Comparison of ENCODE assay signal across 16 cellular contexts in the genomic region with DNA sequence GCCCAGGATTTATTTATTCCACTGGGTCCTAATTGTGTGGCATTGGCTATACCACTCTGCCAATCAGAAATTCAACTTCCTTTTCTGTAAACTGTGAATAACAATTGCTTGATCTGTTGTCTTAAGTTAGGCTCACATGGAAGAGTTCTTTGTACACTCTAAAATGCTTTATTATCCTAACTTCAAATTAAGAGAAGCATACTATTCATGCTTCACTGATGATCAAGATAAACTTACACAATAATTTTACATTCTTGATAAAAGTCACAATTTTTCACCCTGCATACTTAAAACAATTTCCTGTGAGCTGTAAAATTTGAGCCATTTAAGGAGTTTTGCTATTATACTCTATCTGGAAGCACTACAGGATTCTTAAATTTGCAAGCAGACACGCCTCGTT.
A peak's percentile ranks its signal among the peaks of the same experiment; 100 is the strongest.
DNase-seq lines count a peak whose midpoint lies in the region; ATAC-seq and TF ChIP-seq lines count a peak whose summit lies in the region.
"Had no signal": no experiment of that assay in that cellular context is flagged by ENCODE, and none has a peak within 500 bp of the region (broad histone marks: within the 10 kb centered on the region; RNA-seq: fewer than 3 reads in every experiment).

No MANE protein-coding gene starts in this region.

- no peak overlapping the region for H3K9ac ChIP-seq in GM23248

- 53 to 71% methylated on average over 2 of the region's 2 CpGs for WGBS in GM23248 (ENCODE audit: low coverage in 1 of 2, low lambda C conversion rate in 2 of 2, missing lambda C conversion rate in 2 of 2), 2 experiments
- 90% methylated on average over 2 of the region's 2 CpGs for WGBS in hepatocyte (ENCODE audit: low lambda C conversion rate, missing lambda C conversion rate)

- H3K9me3 Mint-ChIP-seq in T-cell, result peaks cover 0 to 5% (median 4%) of the 10 kb centered on the region in 3 donors

- H3K36me3 ChIP-seq in GM23248 (ENCODE audit: low read depth) (no peaks in the 10 kb centered on the region), hepatocyte (replicated peaks; ENCODE audit: insufficient read depth, low read depth) (no peaks in the 10 kb centered on the region)

- peaks cover 13% of the 10 kb centered on the region; the same call in 1 of the 2 replicates for H3K4me1 ChIP-seq in GM23248 (ENCODE audit: insufficient read depth)
- H3K4me1 ChIP-seq in hepatocyte (ENCODE audit: insufficient read depth), result peaks cover 36% of the 10 kb centered on the region

- peaks cover 0 to 3% of the 10 kb centered on the region in 2 donors for H3K27me3 Mint-ChIP-seq in T-cell
- H3K27me3 Mint-ChIP-seq: B cell had no signal

- ATAC-seq in GM19467 (IDR thresholded peaks at IDR 0.05; ENCODE audit: unreplicated experiment), result no peak
- no peak for ATAC-seq in T-cell (replicated peaks in 1 of 4)
- ATAC-seq: CD8-positive, alpha-beta T cell; K562 had no signal

- peak overlapping the region; percentile 7 for H3K4me2 ChIP-seq in GM23248 (ENCODE audit: unreplicated experiment)
- H3K4me2 ChIP-seq in hepatocyte, result no peak overlapping the region

- CTCF ChIA-PET in T-cell (lab: Charles Lee), result no interaction called here

- in situ Hi-C loops in GM23248 (cut with MboI), result no loop called here

- no peak overlapping the region for H3K4me3 Mint-ChIP-seq in T-cell
- H3K4me3 Mint-ChIP-seq: B cell; CD14-positive monocyte; CD8-positive, alpha-beta T cell had no signal

- H3K27ac ChIP-seq in GM23248, result no peak overlapping the region
- H3K27ac ChIP-seq in hepatocyte, result peak overlapping the region; percentile 76
- H3K27ac ChIP-seq: HL-60 had no signal

- H3K27ac Mint-ChIP-seq in T-cell, result no peak overlapping the region
- H3K27ac Mint-ChIP-seq: B cell; CD14-positive monocyte; CD8-positive, alpha-beta T cell had no signal

- H3K4me1 Mint-ChIP-seq in T-cell, result no peaks in the 10 kb centered on the region
- H3K4me1 Mint-ChIP-seq: B cell, CD14-positive monocyte had no signal

- no peaks in the 10 kb centered on the region; the same call in 1 of the 2 replicates for H3F3A ChIP-seq in GM23248 (ENCODE audit: insufficient read depth)

- no peak overlapping the region for H3K4me3 ChIP-seq in AG10803 (ENCODE audit: low read length)
- H3K4me3 ChIP-seq in GM23248, result no peak overlapping the region
- no peak overlapping the region for H3K4me3 ChIP-seq in choroid plexus epithelial cell (ENCODE audit: low read depth, low read length)
- H3K4me3 ChIP-seq in hepatocyte, result no peak overlapping the region
- H3K4me3 ChIP-seq: K562 had no signal

- no peak overlapping the region for H2AFZ ChIP-seq in GM23248
- no peak overlapping the region for H2AFZ ChIP-seq in hepatocyte

- H3K27me3 ChIP-seq in GM23248 (replicated peaks; ENCODE audit: insufficient read depth) (no peaks in the 10 kb centered on the region), hepatocyte (no peaks in the 10 kb centered on the region)

- H3K9me2 ChIP-seq in GM23248 (ENCODE audit: insufficient read depth) (no peaks in the 10 kb centered on the region), hepatocyte (replicated peaks; ENCODE audit: insufficient read depth) (no peaks in the 10 kb centered on the region)

- H4K20me1 ChIP-seq in GM23248 (ENCODE audit: insufficient read depth) (no peaks in the 10 kb centered on the region), hepatocyte (ENCODE audit: insufficient read depth, poor library complexity, severe bottlenecking) (no peaks in the 10 kb centered on the region)

- H3K79me2 ChIP-seq in GM23248 (ENCODE audit: insufficient read depth), result no peaks in the 10 kb centered on the region
- no peaks in the 10 kb centered on the region for H3K79me2 ChIP-seq in hepatocyte

- no peak for TF ChIP-seq CTCF in AG10803 (conservative IDR thresholded peaks at IDR 0.05; ENCODE audit: low read length)
- no peak for TF ChIP-seq CTCF in choroid plexus epithelial cell (conservative IDR thresholded peaks at IDR 0.05; ENCODE audit: low read depth, low read length)
- TF ChIP-seq CTCF in hepatocyte (IDR thresholded peaks at IDR 0.05; ENCODE audit: poor library complexity), result no peak

- H3K36me3 Mint-ChIP-seq in T-cell, result no peaks in the 10 kb centered on the region
- H3K36me3 Mint-ChIP-seq: CD14-positive monocyte; CD8-positive, alpha-beta T cell had no signal

- no peaks in the 10 kb centered on the region for H3K9me3 ChIP-seq in GM23248 (ENCODE audit: low read depth)
- no peaks in the 10 kb centered on the region for H3K9me3 ChIP-seq in hepatocyte (ENCODE audit: low read depth)

- POLR2A ChIA-PET in T-cell (lab: Charles Lee), result no interaction called here

- DNase-seq in AG10803 (ENCODE audit: low read depth) (peak; percentile 28), GM23248 (peak; percentile 5), choroid plexus epithelial cell (ENCODE audit: low read depth) (peak; percentile 23), hepatocyte (ENCODE audit: low spot score) (no peak), T-cell (no peak), dermis blood vessel endothelial cell (no peak)
- no peak for DNase-seq in stimulated activated CD4-positive, alpha-beta T cell treated with anti-CD3 and anti-CD28 coated beads, Interleukin-15, amount 100 ng/mL, for 24 hours
- DNase-seq: 8988T; ACHN; CD8-positive, alpha-beta T cell; COR-L47 had no signal

Comparison
In these comparisons a context has a peak if more than half of its experiments do, and no peak if none do; other contexts are left out.
1. DNase-seq: peak in AG10803 (single experiment), GM23248 (single experiment) and choroid plexus epithelial cell (single experiment); none in hepatocyte (single experiment), T-cell (0 of 34), dermis blood vessel endothelial cell (single experiment) and stimulated activated CD4-positive, alpha-beta T cell treated with anti-CD3 and anti-CD28 coated beads, Interleukin-15, amount 100 ng/mL, for 24 hours (single experiment).